8 cellular contexts compared by ENCODE assay signal in the genomic region with DNA sequence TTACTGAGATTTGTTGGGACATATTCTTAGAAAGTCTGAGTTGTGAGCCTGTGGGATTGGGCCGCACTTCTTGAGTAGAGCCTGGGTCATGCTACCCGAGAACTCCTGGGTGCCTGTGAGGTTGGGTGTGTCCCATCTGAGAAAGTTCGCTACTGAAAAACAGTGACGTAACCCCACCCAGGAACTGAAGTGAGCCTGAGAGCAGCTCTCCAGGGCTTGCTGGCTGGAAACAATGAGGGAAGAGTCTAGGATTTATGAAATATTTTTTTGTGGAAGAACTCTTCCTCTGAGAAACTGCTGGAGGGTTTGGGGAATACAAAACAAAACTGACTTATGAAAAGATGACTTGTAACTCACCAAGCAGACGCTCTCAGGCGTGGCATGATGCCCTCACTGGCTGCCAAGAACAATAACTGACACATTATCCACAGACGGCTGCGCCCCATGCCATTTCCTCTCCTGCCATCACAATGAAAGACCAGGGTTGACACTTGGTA.
DNase-seq lines count a peak whose midpoint lies in the region; ATAC-seq and TF ChIP-seq lines count a peak whose summit lies in the region.

No MANE protein-coding gene starts in this region.

- H3K4me3 ChIP-seq in SJSA1 (peak overlapping the region; percentile 13), right atrium auricular region (peak overlapping the region in 1 of 2 donors; percentile 20)

- H3K36me3 ChIP-seq in SJSA1, result no peaks in the 10 kb centered on the region
- H3K36me3 ChIP-seq in right atrium auricular region, result no peaks in the 10 kb centered on the region

- TF ChIP-seq CTCF in right atrium auricular region (IDR thresholded peaks at IDR 0.05), result no peak

- no peaks in the 10 kb centered on the region for H3K27me3 ChIP-seq in SJSA1 (replicated peaks)
- no peaks in the 10 kb centered on the region for H3K27me3 ChIP-seq in right atrium auricular region

- no peaks in the 10 kb centered on the region for H3K9me3 ChIP-seq in SJSA1 (replicated peaks)
- H3K9me3 ChIP-seq in right atrium auricular region, result no peaks in the 10 kb centered on the region

- H3K4me1 ChIP-seq in SJSA1 (replicated peaks) (peaks cover 25% of the 10 kb centered on the region), right atrium auricular region (peaks cover 0 to 91% of the 10 kb centered on the region in 2 donors)

- peak overlapping the region; percentile 81 for H3K27ac ChIP-seq in SJSA1
- H3K27ac ChIP-seq in right atrium auricular region, result peak overlapping the region; percentile 84 to 94

- ATAC-seq in HG03108 (IDR thresholded peaks at IDR 0.05; ENCODE audit: unreplicated experiment), result peak; percentile 58

- DNase-seq in EL, result peak; percentile 61
- DNase-seq in SJSA1 (ENCODE audit: low read depth in 1 of 2, low spot score in 2 of 2), result peak; percentile 71 to 79
- peak; percentile 51 for DNase-seq in amniotic epithelial cell (ENCODE audit: low read depth)
- DNase-seq in right atrium auricular region (ENCODE audit: low spot score), result peak; percentile 88
- peak; percentile 20 to 58 for DNase-seq in stimulated activated CD4-positive, alpha-beta T cell treated with anti-CD3 and anti-CD28 coated beads, Interleukin-4, amount 100 ng/mL, for 4 hours
- DNase-seq in 8988T, result no peak
- DNase-seq in inferior parietal cortex (ENCODE audit: extremely low spot score), result no peak

Comparison
In these comparisons a context has a peak if more than half of its experiments do, and no peak if none do; other contexts are left out.
1. DNase-seq: peak in EL (single experiment), SJSA1 (2 of 2), amniotic epithelial cell (single experiment), right atrium auricular region (single experiment) and stimulated activated CD4-positive, alpha-beta T cell treated with anti-CD3 and anti-CD28 coated beads, Interleukin-4, amount 100 ng/mL, for 4 hours (2 of 2); none in 8988T (single experiment) and inferior parietal cortex (single experiment).